In genomic region chr17:330993-331701, GRCh38 we compare ENCODE assay signal across 9 cellular contexts. TPM values are rescaled to one million over a fixed set of nuclear protein-coding genes. Genes with fewer than 3 reads are reported as not detected.
DNase-seq lines count a peak whose midpoint lies in the region; ATAC-seq and TF ChIP-seq lines count a peak whose summit lies in the region.
"Had no signal": no experiment of that assay in that cellular context is flagged by ENCODE, and none has a peak within 500 bp of the region (broad histone marks: within the 10 kb centered on the region; RNA-seq: fewer than 3 reads in every experiment).

No MANE protein-coding gene starts in this region.

- peak overlapping the region in 8 of 9 donors; percentile 68 to 94 (median 84) for H3K27ac Mint-ChIP-seq in naive thymus-derived CD4-positive, alpha-beta T cell
- no peak overlapping the region for H3K27ac Mint-ChIP-seq in endothelial cell (ENCODE audit: unreplicated experiment)
- H3K27ac Mint-ChIP-seq: activated naive CD4-positive, alpha-beta T cell treated with anti-CD3 and anti-CD28 coated beads, Interleukin-2, amount 50 U/mL, for 72 hours had no signal

- no peaks in the 10 kb centered on the region for H3K9me3 ChIP-seq in BLaER1
- no peaks in the 10 kb centered on the region for H3K9me3 ChIP-seq in effector memory CD4-positive, alpha-beta T cell (ENCODE audit: control insufficient read depth, low read length)
- no peaks in the 10 kb centered on the region for H3K9me3 ChIP-seq in naive thymus-derived CD4-positive, alpha-beta T cell (ENCODE audit: control insufficient read depth in 2 of 3, low read length in 3 of 3)

- DNase-seq in NCI-H1694 treated with DMSO at 0.1 percent for 48 hours (lab: John Stamatoyannopoulos, UW): peak; percentile 82
- no peak for DNase-seq in effector memory CD4-positive, alpha-beta T cell
- DNase-seq in naive thymus-derived CD4-positive, alpha-beta T cell: peak in 6 of 9 donors; percentile 58 to 64 (median 60)
- no peak for DNase-seq in germinal center (ENCODE audit: low spot score)
- no peak for DNase-seq in DMS79 (lab: John Stamatoyannopoulos, UW)
- DNase-seq in endothelial cell (ENCODE audit: low spot score): no peak

- H3K36me3 ChIP-seq in BLaER1: peaks cover 20% of the 10 kb centered on the region
- no peaks in the 10 kb centered on the region for H3K36me3 ChIP-seq in effector memory CD4-positive, alpha-beta T cell (ENCODE audit: control insufficient read depth, insufficient read depth, low read length)
- H3K36me3 ChIP-seq in naive thymus-derived CD4-positive, alpha-beta T cell (ENCODE audit: control insufficient read depth in 2 of 3, insufficient read depth in 3 of 3, low read length in 3 of 3): no peaks in the 10 kb centered on the region

- CTCF ChIA-PET in naive thymus-derived CD4-positive, alpha-beta T cell (lab: Charles Lee): interaction anchor here (0.6 kb wide), 1 partner anchor 18 kb away, joined by 3 read pairs; no protein-coding TSS in a partner anchor

- no peaks in the 10 kb centered on the region for H3K9me3 Mint-ChIP-seq in naive thymus-derived CD4-positive, alpha-beta T cell
- no peaks in the 10 kb centered on the region for H3K9me3 Mint-ChIP-seq in endothelial cell (ENCODE audit: unreplicated experiment)
- H3K9me3 Mint-ChIP-seq: activated naive CD4-positive, alpha-beta T cell treated with anti-CD3 and anti-CD28 coated beads, Interleukin-2, amount 50 U/mL, for 72 hours had no signal

- H4K20me1 ChIP-seq in BLaER1: peaks cover 75% of the 10 kb centered on the region

- peak overlapping the region; percentile 70 for H3K27ac ChIP-seq in BLaER1
- no peak overlapping the region for H3K27ac ChIP-seq in effector memory CD4-positive, alpha-beta T cell (ENCODE audit: insufficient read depth, low read length, poor library complexity, severe bottlenecking)
- H3K27ac ChIP-seq in naive thymus-derived CD4-positive, alpha-beta T cell (ENCODE audit: low read depth, low read length): no peak overlapping the region

- POLR2A ChIA-PET in naive thymus-derived CD4-positive, alpha-beta T cell (lab: Charles Lee): interaction anchor here (0.6 to 1.4 kb wide), 3 partner anchors 23 to 1713 kb away, joined by 3 to 4 read pairs (median 3); no protein-coding TSS in a partner anchor

- peak overlapping the region; percentile 55 for H3K4me3 ChIP-seq in BLaER1
- H3K4me3 ChIP-seq in effector memory CD4-positive, alpha-beta T cell (ENCODE audit: insufficient read depth, low read depth, low read length, poor library complexity, severe bottlenecking): peak overlapping the region; percentile 13
- H3K4me3 ChIP-seq in naive thymus-derived CD4-positive, alpha-beta T cell (ENCODE audit: low read length): peak overlapping the region; percentile 41

- H3K4me3 Mint-ChIP-seq in naive thymus-derived CD4-positive, alpha-beta T cell: peak overlapping the region in 9 of 10 donors; percentile 23 to 91 (median 80)
- H3K4me3 Mint-ChIP-seq in endothelial cell (ENCODE audit: unreplicated experiment): no peak overlapping the region

- ATAC-seq in naive thymus-derived CD4-positive, alpha-beta T cell: peak; percentile 72
- no peak for ATAC-seq in SK-N-SH treated with all-trans-retinoic acid at 6 μM for 48 hours

- H3K4me1 ChIP-seq in BLaER1: peaks cover 82% of the 10 kb centered on the region
- peaks cover 15% of the 10 kb centered on the region for H3K4me1 ChIP-seq in effector memory CD4-positive, alpha-beta T cell (ENCODE audit: control insufficient read depth, insufficient read depth, low read length, poor library complexity, severe bottlenecking)
- peaks cover 0 to 44% of the 10 kb centered on the region in 2 donors for H3K4me1 ChIP-seq in naive thymus-derived CD4-positive, alpha-beta T cell (ENCODE audit: control insufficient read depth in 2 of 2, insufficient read depth in 2 of 2, low read length in 2 of 2)

- peak overlapping the region; percentile 63 for H3K9ac ChIP-seq in BLaER1

- peaks cover 0 to 9% (median 0%) of the 10 kb centered on the region in 5 donors for H3K36me3 Mint-ChIP-seq in naive thymus-derived CD4-positive, alpha-beta T cell
- peaks cover 2% of the 10 kb centered on the region for H3K36me3 Mint-ChIP-seq in endothelial cell (ENCODE audit: low read depth, unreplicated experiment)
- H3K36me3 Mint-ChIP-seq: activated naive CD4-positive, alpha-beta T cell treated with anti-CD3 and anti-CD28 coated beads, Interleukin-2, amount 50 U/mL, for 72 hours had no signal

- H3K27me3 Mint-ChIP-seq in naive thymus-derived CD4-positive, alpha-beta T cell: peaks cover 0 to 29% (median 7%) of the 10 kb centered on the region in 5 donors
- no peaks in the 10 kb centered on the region for H3K27me3 Mint-ChIP-seq in endothelial cell (ENCODE audit: unreplicated experiment)

- intact Hi-C loops in naive thymus-derived CD4-positive, alpha-beta T cell (cut with micrococcal nuclease): loop anchor here in 1 of 2 donors (2.0 to 5.0 kb wide), 3 partner anchors 16 to 54 kb away; no protein-coding TSS in a partner anchor

- TF ChIP-seq CTCF in endothelial cell (IDR thresholded peaks at IDR 0.05; ENCODE audit: unreplicated experiment): no peak

- peak overlapping the region; percentile 94 for H3K4me2 ChIP-seq in BLaER1

- peaks cover 28% of the 10 kb centered on the region; the same call in 1 of the 2 replicates for H3K27me3 ChIP-seq in BLaER1
- H3K27me3 ChIP-seq in effector memory CD4-positive, alpha-beta T cell (replicated peaks; ENCODE audit: control insufficient read depth, insufficient read depth, low read length, poor library complexity, severe bottlenecking): no peaks in the 10 kb centered on the region
- no peaks in the 10 kb centered on the region for H3K27me3 ChIP-seq in naive thymus-derived CD4-positive, alpha-beta T cell (ENCODE audit: control insufficient read depth in 2 of 2, insufficient read depth in 2 of 2, low read length in 2 of 2)

- H3K4me1 Mint-ChIP-seq in naive thymus-derived CD4-positive, alpha-beta T cell: peaks cover 7 to 74% (median 25%) of the 10 kb centered on the region in 7 donors
- peaks cover 2% of the 10 kb centered on the region for H3K4me1 Mint-ChIP-seq in endothelial cell (ENCODE audit: unreplicated experiment)

TF ChIP-seq in SK-N-SH treated with all-trans-retinoic acid at 6 μM for 48 hours, 23 proteins besides CTCF, POLR2A, EP300 and RAD21:
- TF ChIP-seq CSDC2 (CRISPR knock-in tag; IDR thresholded peaks at IDR 0.05): no peak
- TF ChIP-seq CSRNP3 (CRISPR knock-in tag; IDR thresholded peaks at IDR 0.05): no peak
- no peak for TF ChIP-seq SNAI2 (CRISPR knock-in tag; IDR thresholded peaks at IDR 0.05)
TF ChIP-seq in SK-N-SH treated with all-trans-retinoic acid at 6 μM for 48 hours: peak in this region for 0.

RNA-seq across cellular contexts. Expression of gene RPH3AL, which starts 21.5 kb away (rescaled TPM):
- total RNA-seq in naive thymus-derived CD4-positive, alpha-beta T cell: 10 to 100 TPM in 2 of 5 experiments, 1 to 10 TPM in 3; 3.0 to 19.6 (median 4.3) TPM
- polyA plus RNA-seq in naive thymus-derived CD4-positive, alpha-beta T cell: 1 to 10 TPM in 1 of 2 donors, under 1 TPM in 1; 0.84 to 8.4 TPM
- total RNA-seq in endothelial cell (ENCODE audit: unreplicated experiment): 3.4 TPM

Comparison
In these comparisons a context has a peak if more than half of its experiments do, and no peak if none do; other contexts are left out.
1. DNase-seq: peak in NCI-H1694 treated with DMSO at 0.1 percent for 48 hours (single experiment) and naive thymus-derived CD4-positive, alpha-beta T cell (6 of 9); none in effector memory CD4-positive, alpha-beta T cell (0 of 3), germinal center (single experiment), DMS79 (single experiment) and endothelial cell (single experiment).
2. Peak in every context shown above with its lines, with median percentiles within 50 percentile points of each other: H3K4me3 ChIP-seq.